In the genomic region with DNA sequence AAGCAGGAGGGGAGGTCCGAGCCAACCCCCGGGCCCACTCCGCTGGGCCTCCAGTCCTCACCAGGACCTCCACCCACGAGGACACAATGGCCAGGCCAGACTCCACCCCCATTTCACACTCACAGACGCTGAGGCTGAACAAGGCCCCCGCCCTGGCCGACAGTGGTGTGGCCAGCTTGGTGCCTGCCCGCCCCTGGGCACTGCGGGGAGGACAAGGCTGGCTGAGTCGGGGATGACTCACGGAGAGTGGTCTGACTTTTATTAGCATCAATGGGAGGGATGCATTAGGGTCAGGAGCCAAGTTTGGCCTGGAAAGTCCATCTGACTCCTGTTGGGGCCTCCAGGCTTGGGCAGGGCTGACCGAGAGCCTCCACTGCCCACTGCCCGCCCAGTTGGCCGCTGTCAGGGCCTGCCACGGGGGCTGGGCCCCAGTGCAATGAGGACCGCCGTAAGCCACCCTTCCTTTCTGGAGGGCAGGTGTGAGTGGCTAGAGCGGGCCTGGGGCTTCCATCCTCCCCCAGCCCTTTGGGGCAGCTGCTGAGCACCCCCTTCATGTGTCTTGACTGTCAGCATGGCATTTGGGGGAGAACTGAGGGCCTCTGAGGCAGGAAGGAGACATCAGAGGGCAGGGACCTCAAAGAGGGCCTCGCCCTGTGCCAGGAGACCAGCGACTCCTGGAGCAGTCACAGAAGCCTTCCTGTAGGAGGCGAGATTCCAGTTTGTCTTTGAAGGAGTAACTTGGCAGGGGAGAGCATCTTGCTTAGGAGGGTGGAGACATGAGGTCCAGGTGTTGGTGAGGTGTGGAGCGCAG, we compare ENCODE assay signal across 11 cellular contexts. TPM values are rescaled to one million over a fixed set of nuclear protein-coding genes. Genes with fewer than 3 reads are reported as not detected.
DNase-seq lines count a peak whose midpoint lies in the region; ATAC-seq and TF ChIP-seq lines count a peak whose summit lies in the region.
"Had no signal": no experiment of that assay in that cellular context is flagged by ENCODE, and none has a peak within 500 bp of the region (broad histone marks: within the 10 kb centered on the region; RNA-seq: fewer than 3 reads in every experiment).

No MANE protein-coding gene starts in this region.

- TF ChIP-seq CTCF in AG09319 (IDR thresholded peaks at IDR 0.05; ENCODE audit: low read depth, low read length) (no peak), choroid plexus epithelial cell (conservative IDR thresholded peaks at IDR 0.05; ENCODE audit: low read depth, low read length) (no peak)

- H3K27me3 Mint-ChIP-seq in immature natural killer cell (ENCODE audit: low read depth in 3 of 3), result peaks cover 0 to 2% (median 0%) of the 10 kb centered on the region in 3 donors
- H3K27me3 Mint-ChIP-seq: activated naive CD8-positive, alpha-beta T cell treated with anti-CD3 and anti-CD28 coated beads, Interleukin-2, amount 10 ng/mL, durations not matched to agents 7 days and 5 days had no signal

- no peak for ATAC-seq in HG03159 (IDR thresholded peaks at IDR 0.05; ENCODE audit: unreplicated experiment)

- H3K4me3 Mint-ChIP-seq in immature natural killer cell, result no peak overlapping the region
- H3K4me3 Mint-ChIP-seq: activated naive CD8-positive, alpha-beta T cell treated with anti-CD3 and anti-CD28 coated beads, Interleukin-2, amount 10 ng/mL, durations not matched to agents 7 days and 5 days had no signal

- DNase-seq in AG09319 (ENCODE audit: extremely low read depth, low read depth), result peak; percentile 46
- peak; percentile 35 for DNase-seq in LHCN-M2 (ENCODE audit: low read depth)
- peak; percentile 10 for DNase-seq in choroid plexus epithelial cell (ENCODE audit: low read depth)
- peak; percentile 43 for DNase-seq in mesenteric fat pad (ENCODE audit: low spot score)
- DNase-seq in cerebellum (ENCODE audit: low spot score), result no peak
- no peak for DNase-seq in immature natural killer cell
- no peak for DNase-seq in activated CD4-positive, CD25-positive, alpha-beta regulatory T cell (lab: John Stamatoyannopoulos, UW)
- DNase-seq: activated naive CD8-positive, alpha-beta T cell treated with anti-CD3 and anti-CD28 coated beads, Interleukin-2, amount 10 ng/mL, durations not matched to agents 7 days and 5 days; NCI-H82 had no signal

- H3K4me3 ChIP-seq in choroid plexus epithelial cell (ENCODE audit: low read depth, low read length), result no peak overlapping the region

- H3K4me1 Mint-ChIP-seq in immature natural killer cell, result peaks cover 12 to 14% of the 10 kb centered on the region in 2 donors
- H3K4me1 Mint-ChIP-seq: activated naive CD8-positive, alpha-beta T cell treated with anti-CD3 and anti-CD28 coated beads, Interleukin-2, amount 10 ng/mL, durations not matched to agents 7 days and 5 days had no signal

- H3K27ac Mint-ChIP-seq in immature natural killer cell, result peak overlapping the region in 1 of 6 donors; percentile 35
- H3K27ac Mint-ChIP-seq: activated naive CD8-positive, alpha-beta T cell treated with anti-CD3 and anti-CD28 coated beads, Interleukin-2, amount 10 ng/mL, durations not matched to agents 7 days and 5 days had no signal

- no peaks in the 10 kb centered on the region for H3K9me3 Mint-ChIP-seq in immature natural killer cell
- H3K9me3 Mint-ChIP-seq: activated naive CD8-positive, alpha-beta T cell treated with anti-CD3 and anti-CD28 coated beads, Interleukin-2, amount 10 ng/mL, durations not matched to agents 7 days and 5 days had no signal

- H3K36me3 Mint-ChIP-seq in immature natural killer cell, result no peaks in the 10 kb centered on the region
- H3K36me3 Mint-ChIP-seq: activated naive CD8-positive, alpha-beta T cell treated with anti-CD3 and anti-CD28 coated beads, Interleukin-2, amount 10 ng/mL, durations not matched to agents 7 days and 5 days had no signal

RNA-seq across cellular contexts. Expression of a gene that starts 10.6 kb away (rescaled TPM):
- total RNA-seq in LHCN-M2 (2014; rRNA removed) (not detected in 2 replicates), mesenteric fat pad (1.3 TPM), cerebellum (0.27 TPM)
- 0.12 TPM for polyA plus RNA-seq in LHCN-M2 (2012)
- polyA plus RNA-seq in immature natural killer cell, result 100 to 1,000 TPM; 132 to 223 (median 200) TPM
- polyA plus RNA-seq: neural cell had no signal

RNA-seq across cellular contexts. Expression of a gene that starts 10.7 kb away (rescaled TPM):
- total RNA-seq in LHCN-M2 (2014; rRNA removed), result not detected in 2 replicates
- polyA plus RNA-seq in LHCN-M2 (2012), result not detected
- 1.0 TPM for total RNA-seq in mesenteric fat pad
- total RNA-seq in cerebellum, result 0.27 TPM
- 10 to 100 TPM; 36.3 to 57.5 (median 36.6) TPM for polyA plus RNA-seq in immature natural killer cell
- polyA plus RNA-seq: neural cell had no signal

RNA-seq across cellular contexts. Expression of a gene that starts 42.0 kb away (rescaled TPM):
- not detected in 2 replicates for total RNA-seq in LHCN-M2 (2014; rRNA removed)
- polyA plus RNA-seq in LHCN-M2 (2012), result not detected
- total RNA-seq in mesenteric fat pad, result 0.64 TPM
- total RNA-seq in cerebellum, result 1.7 TPM
- polyA plus RNA-seq in immature natural killer cell, result 10 to 100 TPM in 2 of 3 donors, 1 to 10 TPM in 1; 9.7 to 60.0 (median 18.2) TPM
- polyA plus RNA-seq: neural cell had no signal

Comparison
In these comparisons a context has a peak if more than half of its experiments do, and no peak if none do; other contexts are left out.
1. DNase-seq: peak in AG09319 (single experiment), LHCN-M2 (single experiment), choroid plexus epithelial cell (single experiment) and mesenteric fat pad (single experiment); none in cerebellum (single experiment), immature natural killer cell (0 of 3) and activated CD4-positive, CD25-positive, alpha-beta regulatory T cell (0 of 4).